ENCODE assay signal across 9 cellular contexts in genomic region chr9:136840877-136841645, GRCh38. TPM values are rescaled to one million over a fixed set of nuclear protein-coding genes. Genes with fewer than 3 reads are reported as not detected.
A peak's percentile ranks its signal among the peaks of the same experiment; 100 is the strongest.
DNase-seq lines count a peak whose midpoint lies in the region; ATAC-seq and TF ChIP-seq lines count a peak whose summit lies in the region.
"Had no signal": no experiment of that assay in that cellular context is flagged by ENCODE, and none has a peak within 500 bp of the region (broad histone marks: within the 10 kb centered on the region; RNA-seq: fewer than 3 reads in every experiment).

No MANE protein-coding gene starts in this region.

- DNase-seq in HCT116 (ENCODE audit: low read depth, low spot score) (no peak), NCI-H446 (lab: John Stamatoyannopoulos, UW) (peak; percentile 16 to 72), cardiac fibroblast (ENCODE audit: low read depth in 2 of 2) (peak; percentile 44 to 76)
- DNase-seq in activated CD8-positive, alpha-beta memory T cell treated with anti-CD3 and anti-CD28 coated beads for 24 hours: no peak

- no peak overlapping the region for H2AFZ ChIP-seq in HCT116 (ENCODE audit: low read depth, low read length, poor library complexity, severe bottlenecking)

- H3K9me2 ChIP-seq in HCT116 (ENCODE audit: insufficient read depth): no peaks in the 10 kb centered on the region

- CTCF ChIA-PET in HCT116 (lab: Charles Lee): interaction anchor here (1.0 to 1.4 kb wide), 3 partner anchors 41 to 137 kb away, joined by 3 to 4 read pairs (median 3); no protein-coding TSS in a partner anchor

- no TSS peak for BruUV-seq in HCT116 (replicated peaks; lab: Mats Ljungman, UMichigan)

- no peak overlapping the region for H3K9ac ChIP-seq in HCT116 (ENCODE audit: low read length)
- H3K9ac ChIP-seq in mucosa of rectum (ENCODE audit: low read depth in 1 of 2, low read length in 2 of 2): peak overlapping the region; percentile 6 to 70

- ATAC-seq in HCT116 (peak; percentile 15), GM18873 (IDR thresholded peaks at IDR 0.05; ENCODE audit: low FRiP score, unreplicated experiment) (no peak), HG02678 (IDR thresholded peaks at IDR 0.05; ENCODE audit: unreplicated experiment) (no peak), HG03159 (IDR thresholded peaks at IDR 0.05; ENCODE audit: unreplicated experiment) (no peak)

- H4K20me1 ChIP-seq in HCT116 (ENCODE audit: insufficient read depth): no peaks in the 10 kb centered on the region

- no peaks in the 10 kb centered on the region for H3K9me3 ChIP-seq in HCT116 (ENCODE audit: control insufficient read depth in 1 of 2, insufficient read depth in 1 of 2, low read depth in 1 of 2, low read length in 2 of 2)
- no peaks in the 10 kb centered on the region for H3K9me3 ChIP-seq in mucosa of rectum (ENCODE audit: control insufficient read depth in 2 of 2, low read length in 2 of 2)

- POLR2A ChIA-PET in HCT116 (lab: Charles Lee): no interaction called here

- peak overlapping the region; percentile 85 for H3K4me2 ChIP-seq in HCT116 (ENCODE audit: low read length)

- H3K4me1 ChIP-seq in HCT116 (ENCODE audit: control insufficient read depth in 1 of 2, insufficient read depth in 2 of 2, low read length in 2 of 2): peaks cover 29 to 39% of the 10 kb centered on the region in 2 experiments
- peaks cover 31 to 34% of the 10 kb centered on the region in 2 donors for H3K4me1 ChIP-seq in mucosa of rectum (ENCODE audit: control insufficient read depth in 2 of 2, insufficient read depth in 2 of 2, low read length in 2 of 2)

- no peak overlapping the region for H3K4me3 ChIP-seq in HCT116 (replicated peaks in 1 of 2; ENCODE audit: low read depth in 1 of 2, low read length in 2 of 2)
- H3K4me3 ChIP-seq in cardiac fibroblast (replicated peaks in 1 of 2; ENCODE audit: low read depth in 2 of 2, low read length in 2 of 2): no peak overlapping the region
- peak overlapping the region in 1 of 2 donors; percentile 2 for H3K4me3 ChIP-seq in mucosa of rectum (ENCODE audit: low read length in 2 of 2)
- H3K4me3 ChIP-seq: lung had no signal

- TF ChIP-seq CTCF in HCT116 (IDR thresholded peaks at IDR 0.05 in 2 of 3, conservative IDR thresholded peaks at IDR 0.05 in 1 of 3; ENCODE audit: borderline replicate concordance in 1 of 3, insufficient read depth in 1 of 3, low read depth in 2 of 3, low read length in 2 of 3): no peak
- TF ChIP-seq CTCF in cardiac fibroblast (IDR thresholded peaks at IDR 0.05; ENCODE audit: low read depth, low read length): no peak

- no peaks in the 10 kb centered on the region for H3K36me3 ChIP-seq in HCT116 (ENCODE audit: control insufficient read depth in 1 of 2, insufficient read depth in 2 of 2, low read length in 2 of 2)
- H3K36me3 ChIP-seq in mucosa of rectum (ENCODE audit: control insufficient read depth in 2 of 2, insufficient read depth in 2 of 2, low read length in 2 of 2): peaks cover 3 to 8% of the 10 kb centered on the region in 2 donors

- TF ChIP-seq RAD21 in HCT116 (IDR thresholded peaks at IDR 0.05; ENCODE audit: low read depth): no peak

- TF ChIP-seq POLR2A in HCT116 (IDR thresholded peaks at IDR 0.05; ENCODE audit: borderline replicate concordance, extremely low read depth, insufficient read depth, insufficient read length): no peak

- H3K27me3 ChIP-seq in HCT116 (ENCODE audit: insufficient read depth, low read length): no peaks in the 10 kb centered on the region
- H3K27me3 ChIP-seq in mucosa of rectum (ENCODE audit: control insufficient read depth in 2 of 2, insufficient read depth in 2 of 2, low read length in 2 of 2): no peaks in the 10 kb centered on the region

- RAD21 ChIA-PET in HCT116 (lab: Charles Lee; ENCODE audit: low non-redundant PET in 1 of 2, low total read pairs in 2 of 2, uncharacterized antibody in 2 of 2, unreplicated experiment in 2 of 2): no interaction called here

- peak overlapping the region; percentile 70 for H3K27ac ChIP-seq in HCT116 (ENCODE audit: low read depth, low read length)
- peak overlapping the region; percentile 86 for H3K27ac ChIP-seq in mucosa of rectum (ENCODE audit: low read depth in 2 of 2, low read length in 2 of 2)

- intact Hi-C loops in HCT116 (cut with micrococcal nuclease): loop anchor here (5.0 to 10.0 kb wide), 2 partner anchors 104 to 196 kb away; partner anchors contain the start of genes C8G and FBXW5

- H3K79me2 ChIP-seq in HCT116 (ENCODE audit: insufficient read depth, low read length): no peaks in the 10 kb centered on the region

TF ChIP-seq in HCT116, 20 proteins besides CTCF, POLR2A, EP300 and RAD21:
- TF ChIP-seq ZNF274 (IDR thresholded peaks at IDR 0.05; ENCODE audit: low read depth, low read length) (no peak), JUND (IDR thresholded peaks at IDR 0.05) (no peak), ELF1 (IDR thresholded peaks at IDR 0.05; ENCODE audit: borderline replicate concordance, low read depth) (no peak), TCF7L2 (IDR thresholded peaks at IDR 0.05; ENCODE audit: borderline replicate concordance, extremely low read depth, insufficient read depth, insufficient read length) (no peak), CBX3 (IDR thresholded peaks at IDR 0.05; ENCODE audit: low read depth) (no peak), SRF (IDR thresholded peaks at IDR 0.05; ENCODE audit: low read depth) (no peak), SIN3A (IDR thresholded peaks at IDR 0.05; ENCODE audit: low read depth) (no peak), REST (IDR thresholded peaks at IDR 0.05; ENCODE audit: low read depth) (no peak), EZH2phosphoT487 (IDR thresholded peaks at IDR 0.05; ENCODE audit: borderline replicate concordance) (no peak), POLR2AphosphoS5 (IDR thresholded peaks at IDR 0.05; ENCODE audit: low read depth, low read length) (no peak), YY1 (IDR thresholded peaks at IDR 0.05; ENCODE audit: extremely low read depth, insufficient replicate concordance, low read depth, low read length) (no peak), CEBPB (IDR thresholded peaks at IDR 0.05; ENCODE audit: low read depth) (no peak), EZH2 (IDR thresholded peaks at IDR 0.05) (no peak), ATF3 (IDR thresholded peaks at IDR 0.05) (no peak)
TF ChIP-seq in HCT116: peak in this region for 0.

RNA-seq across cellular contexts. Expression of gene AJM1, which starts 1.2 kb away (rescaled TPM):
- 7.1 TPM for total RNA-seq in HCT116 (2021; ENCODE audit: unreplicated experiment)
- 3.8 and 4.0 TPM in 2 replicates for polyA plus RNA-seq in HCT116 (2012)

RNA-seq across cellular contexts. Expression of gene PHPT1, which starts 8.1 kb away (rescaled TPM):
- total RNA-seq in HCT116 (2021; ENCODE audit: unreplicated experiment): 148 TPM
- 165 and 168 TPM in 2 replicates for polyA plus RNA-seq in HCT116 (2012)

RNA-seq across cellular contexts. Expression of gene MAMDC4, which starts 11.1 kb away (rescaled TPM):
- total RNA-seq in HCT116 (2021; ENCODE audit: unreplicated experiment): 17.3 TPM
- 8.0 and 9.5 TPM in 2 replicates for polyA plus RNA-seq in HCT116 (2012)

RNA-seq across cellular contexts. Expression of gene EDF1, which starts 25.0 kb away (rescaled TPM):
- 311 TPM for total RNA-seq in HCT116 (2021; ENCODE audit: unreplicated experiment)
- polyA plus RNA-seq in HCT116 (2012): 465 and 468 TPM in 2 replicates

RNA-seq across cellular contexts. Expression of gene RABL6, which starts 33.3 kb away (rescaled TPM):
- total RNA-seq in HCT116 (2021; ENCODE audit: unreplicated experiment): 98.6 TPM
- polyA plus RNA-seq in HCT116 (2012): 71.0 and 76.1 TPM in 2 replicates

Comparison
In these comparisons a context has a peak if more than half of its experiments do, and no peak if none do; other contexts are left out.
1. DNase-seq: peak in NCI-H446 (2 of 2) and cardiac fibroblast (2 of 2); none in HCT116 (single experiment) and activated CD8-positive, alpha-beta memory T cell treated with anti-CD3 and anti-CD28 coated beads for 24 hours (single experiment).